Comparison of ENCODE assay signal across 1 cellular context in genomic region chr6:2765166-2765895, GRCh38.
TF ChIP-seq lines count a peak whose summit lies in the region.

TSS of gene WRNIP1 (plus strand) at chr6:2765393. CDS start at chr6:2765623, 230 bp downstream.

TF ChIP-seq in GM23338, 12 proteins besides CTCF, POLR2A, EP300 and RAD21 (continued from another document):
- TF ChIP-seq ZNF462 (CRISPR knock-in tag; IDR thresholded peaks at IDR 0.05) (no peak), NANOG (IDR thresholded peaks at IDR 0.05; ENCODE audit: borderline replicate concordance) (no peak), ZNF331 (CRISPR knock-in tag; IDR thresholded peaks at IDR 0.05; ENCODE audit: low read depth) (no peak), ETS1 (IDR thresholded peaks at IDR 0.05) (peak; percentile 93), POLR2AphosphoS5 (IDR thresholded peaks at IDR 0.05; ENCODE audit: low read depth) (peak; percentile 59), JUNB (IDR thresholded peaks at IDR 0.05; ENCODE audit: unreplicated experiment) (no peak)
